In the genomic region with DNA sequence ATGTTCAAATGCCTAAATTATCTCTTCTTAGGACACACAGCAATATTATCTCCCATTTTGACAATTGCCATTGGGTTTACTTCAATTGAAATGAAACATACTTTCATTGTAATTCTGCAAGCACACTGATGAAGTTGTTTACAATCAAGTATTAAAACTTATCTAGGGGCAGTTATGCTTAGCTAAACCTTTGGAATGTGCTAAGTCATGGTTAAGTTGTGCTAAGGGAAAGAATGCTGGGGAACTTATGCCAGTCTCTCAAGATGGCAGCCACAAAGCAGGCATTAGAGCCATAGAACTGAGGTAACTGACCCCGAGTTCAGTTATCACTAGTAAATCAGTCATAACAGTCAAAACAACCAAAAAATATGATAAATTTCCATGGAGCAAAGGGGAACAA, we compare ENCODE assay signal across 18 cellular contexts. TPM values are rescaled to one million over a fixed set of nuclear protein-coding genes. Genes with fewer than 3 reads are reported as not detected.
DNase-seq lines count a peak whose midpoint lies in the region; ATAC-seq, FAIRE-seq and TF ChIP-seq lines count a peak whose summit lies in the region.
"Had no signal": no experiment of that assay in that cellular context is flagged by ENCODE, and none has a peak within 500 bp of the region (broad histone marks: within the 10 kb centered on the region; RNA-seq: fewer than 3 reads in every experiment).

No MANE protein-coding gene starts in this region.

- 0% methylated on average over 1 of the region's 1 CpG for WGBS in K562 (ENCODE audit: insufficient coverage, low coverage, missing lambda C conversion rate)
- WGBS in small intestine, 3 donors = 25 to 74% (median 32%) methylated on average over 1 of the region's 1 CpG

- H3K27ac ChIP-seq in K562 (ENCODE audit: extremely low read depth, low read depth, low read length) (no peak overlapping the region), small intestine (ENCODE audit: low read depth in 1 of 2, low read length in 1 of 2) (peak overlapping the region in 1 of 2 donors; percentile 41), caudate nucleus (ENCODE audit: low read depth, low read length) (no peak overlapping the region)

- no peaks in the 10 kb centered on the region for H4K20me1 ChIP-seq in K562 (replicated peaks; ENCODE audit: control insufficient read depth, insufficient read depth, low read length)

- H3K36me3 ChIP-seq in K562 (ENCODE audit: control insufficient read depth, insufficient read depth, low read length) = no peaks in the 10 kb centered on the region
- H3K36me3 ChIP-seq in small intestine (ENCODE audit: control insufficient read depth in 2 of 2, insufficient read depth in 2 of 2, low read length in 2 of 2) = no peaks in the 10 kb centered on the region
- H3K36me3 ChIP-seq: HAP-1 had no signal

- H3K9me1 ChIP-seq in K562 (ENCODE audit: control insufficient read depth, insufficient read depth, low read length) = no peaks in the 10 kb centered on the region

- H2AFZ ChIP-seq in K562 (ENCODE audit: low read depth, low read length) = no peak overlapping the region

- TF ChIP-seq POLR2A in K562 (conservative IDR thresholded peaks at IDR 0.05) = no peak

- H3K4me1 ChIP-seq in K562 (replicated peaks in 1 of 2; ENCODE audit: control insufficient read depth in 2 of 2, insufficient read depth in 2 of 2, low read length in 2 of 2) (no peaks in the 10 kb centered on the region), small intestine (ENCODE audit: control insufficient read depth in 2 of 2, insufficient read depth in 1 of 2, low read depth in 1 of 2, low read length in 1 of 2) (peaks cover 4 to 7% of the 10 kb centered on the region in 2 donors)
- H3K4me1 ChIP-seq: HAP-1 had no signal

- DNase-seq in H4 (ENCODE audit: low spot score) (peak; percentile 34), K562 (ENCODE audit: extremely low read depth in 1 of 4, low spot score in 3 of 4) (no peak), iris pigment epithelial cell (ENCODE audit: low read depth) (peak; percentile 76), small intestine (peak; percentile 79), caudate nucleus (lab: John Stamatoyannopoulos, UW) (no peak), left cardiac atrium (no peak), cerebellar nuclear complex (lab: John Stamatoyannopoulos, UW) (no peak)
- DNase-seq: activated CD4-positive, CD25-positive, alpha-beta regulatory T cell treated with anti-CD3 and anti-CD28 coated beads, Interleukin-2, amount 50 U/mL, for 72 hours; activated CD8-positive, alpha-beta memory T cell treated with anti-CD3 and anti-CD28 coated beads, Interleukin-2, amount 10 ng/mL, durations not matched to agents 7 days and 5 days; activated effector memory CD4-positive, alpha-beta T cell treated with Interleukin-2 at 50 U/mL for 16 hours; anterior cingulate cortex; CD4-positive, alpha-beta T cell; KBM-7; NCI-H2171; nucleus accumbens; Right ventricle myocardium superior had no signal

- no peak for TF ChIP-seq CTCF in K562 (IDR thresholded peaks at IDR 0.05 in 2 of 3, conservative IDR thresholded peaks at IDR 0.05 in 1 of 3; ENCODE audit: insufficient read depth in 2 of 3, low read depth in 1 of 3, low read length in 3 of 3)

- in situ Hi-C loops in K562 (cut with MboI) = no loop called here

- TF ChIP-seq RAD21 in K562 (CRISPR knock-in tag; conservative IDR thresholded peaks at IDR 0.05 in 1 of 2, IDR thresholded peaks at IDR 0.05 in 1 of 2) = no peak

- no peak for ATAC-seq in K562
- no peak for ATAC-seq in left cardiac atrium
- ATAC-seq: activated CD8-positive, alpha-beta memory T cell treated with anti-CD3 and anti-CD28 coated beads, Interleukin-2, amount 10 ng/mL, durations not matched to agents 7 days and 5 days had no signal

- intact Hi-C loops in K562 (cut with micrococcal nuclease) (no loop called here), left cardiac atrium (cut with DNase I) (no loop called here)

- H3K79me2 ChIP-seq in K562 (ENCODE audit: control insufficient read depth, insufficient read depth, low read length) = no peaks in the 10 kb centered on the region

- H3K4me2 ChIP-seq in K562 (ENCODE audit: insufficient read depth, low read length) = no peak overlapping the region

- TF ChIP-seq EP300 in K562 (IDR thresholded peaks at IDR 0.05; ENCODE audit: low read length) = no peak

- H3K4me3 ChIP-seq in K562 (no peak overlapping the region), small intestine (ENCODE audit: low read depth in 1 of 2, low read length in 2 of 2) (no peak overlapping the region)
- H3K4me3 ChIP-seq: HAP-1 had no signal

- CTCF ChIA-PET in K562 (lab: Yijun Ruan, JAX; ENCODE audit: low intra/inter-chr PET ratio) = no interaction called here

- H3K27me3 ChIP-seq in K562 (ENCODE audit: control insufficient read depth in 2 of 2, insufficient read depth in 2 of 2, low read length in 2 of 2) (peaks cover 0 to 4% of the 10 kb centered on the region in 2 experiments; a peak in 1 of 5 replicates), small intestine (ENCODE audit: control insufficient read depth in 2 of 2, insufficient read depth in 2 of 2, low read length in 2 of 2) (no peaks in the 10 kb centered on the region)

- no peaks in the 10 kb centered on the region for H3K9me3 ChIP-seq in K562 (replicated peaks; ENCODE audit: control insufficient read depth, insufficient read depth, low read depth, low read length)
- H3K9me3 ChIP-seq in small intestine (ENCODE audit: control insufficient read depth, low read depth) = no peaks in the 10 kb centered on the region
- H3K9me3 ChIP-seq: HAP-1 had no signal

- FAIRE-seq in K562 (lab: Jason Lieb, UNC) = no peak
- no peak for FAIRE-seq in small intestine (lab: Jason Lieb, UNC)
- FAIRE-seq: GM12891 had no signal

- H3K9ac ChIP-seq in K562 (ENCODE audit: insufficient read depth in 1 of 2, low read depth in 2 of 2, low read length in 2 of 2) = no peak overlapping the region

- no TSS peak for BruUV-seq in K562 (replicated peaks; lab: Mats Ljungman, UMichigan)

- POLR2A ChIA-PET in K562 (lab: Yijun Ruan, JAX) = no interaction called here

TF ChIP-seq in K562, 482 proteins besides CTCF, POLR2A, EP300 and RAD21:
- TF ChIP-seq, protein P1, sequence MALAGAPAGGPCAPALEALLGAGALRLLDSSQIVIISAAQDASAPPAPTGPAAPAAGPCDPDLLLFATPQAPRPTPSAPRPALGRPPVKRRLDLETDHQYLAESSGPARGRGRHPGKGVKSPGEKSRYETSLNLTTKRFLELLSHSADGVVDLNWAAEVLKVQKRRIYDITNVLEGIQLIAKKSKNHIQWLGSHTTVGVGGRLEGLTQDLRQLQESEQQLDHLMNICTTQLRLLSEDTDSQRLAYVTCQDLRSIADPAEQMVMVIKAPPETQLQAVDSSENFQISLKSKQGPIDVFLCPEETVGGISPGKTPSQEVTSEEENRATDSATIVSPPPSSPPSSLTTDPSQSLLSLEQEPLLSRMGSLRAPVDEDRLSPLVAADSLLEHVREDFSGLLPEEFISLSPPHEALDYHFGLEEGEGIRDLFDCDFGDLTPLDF (CRISPR knock-in tag; IDR thresholded peaks at IDR 0.05) = no peak
- TF ChIP-seq SMARCA5 (IDR thresholded peaks at IDR 0.05) (no peak), TAF15 (IDR thresholded peaks at IDR 0.05; ENCODE audit: low read depth, low read length) (no peak), KLF1 (tag; IDR thresholded peaks at IDR 0.05) (no peak), CBFA2T3 (IDR thresholded peaks at IDR 0.05) (no peak), ZNF316 (IDR thresholded peaks at IDR 0.05) (peak; percentile 40; the same call in 1 of the 2 replicates), MAFG (tag; conservative IDR thresholded peaks at IDR 0.05) (peak; percentile 68), TCFL5 (CRISPR knock-in tag; conservative IDR thresholded peaks at IDR 0.05) (no peak), NFE2 (IDR thresholded peaks at IDR 0.05; ENCODE audit: low read depth) (0 out of 2 replicates have a peak, but pooled peaks have one; percentile 33), C11orf30 (IDR thresholded peaks at IDR 0.05; ENCODE audit: low read depth) (0 out of 2 replicates have a peak, but pooled peaks have one; percentile 35)
- TF ChIP-seq, protein P2, sequence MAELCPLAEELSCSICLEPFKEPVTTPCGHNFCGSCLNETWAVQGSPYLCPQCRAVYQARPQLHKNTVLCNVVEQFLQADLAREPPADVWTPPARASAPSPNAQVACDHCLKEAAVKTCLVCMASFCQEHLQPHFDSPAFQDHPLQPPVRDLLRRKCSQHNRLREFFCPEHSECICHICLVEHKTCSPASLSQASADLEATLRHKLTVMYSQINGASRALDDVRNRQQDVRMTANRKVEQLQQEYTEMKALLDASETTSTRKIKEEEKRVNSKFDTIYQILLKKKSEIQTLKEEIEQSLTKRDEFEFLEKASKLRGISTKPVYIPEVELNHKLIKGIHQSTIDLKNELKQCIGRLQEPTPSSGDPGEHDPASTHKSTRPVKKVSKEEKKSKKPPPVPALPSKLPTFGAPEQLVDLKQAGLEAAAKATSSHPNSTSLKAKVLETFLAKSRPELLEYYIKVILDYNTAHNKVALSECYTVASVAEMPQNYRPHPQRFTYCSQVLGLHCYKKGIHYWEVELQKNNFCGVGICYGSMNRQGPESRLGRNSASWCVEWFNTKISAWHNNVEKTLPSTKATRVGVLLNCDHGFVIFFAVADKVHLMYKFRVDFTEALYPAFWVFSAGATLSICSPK (IDR thresholded peaks at IDR 0.05; ENCODE audit: borderline replicate concordance) = no peak

RNA-seq across cellular contexts. Expression of a gene that starts 59.1 kb away (rescaled TPM):
- 0.08 and 0.15 TPM in 2 replicates for total RNA-seq in H4 (2014; rRNA removed; shearing (Covaris generic))
- not detected in 2 replicates for total RNA-seq in K562 (2011; cell fraction: chromatin; rRNA removed; ENCODE audit: low replicate concordance)
- total RNA-seq in K562 (2011; cell fraction: nucleolus; rRNA removed) = not detected in 2 replicates
- not detected in 2 replicates for total RNA-seq in K562 (2011; cell fraction: nucleoplasm; rRNA removed)
- total RNA-seq in K562 (2014; rRNA removed) (not detected in 2 replicates), K562 (2014; rRNA removed; fragmentation: Illumina TruSeq; extraction: Trizol) (not detected in 2 replicates), K562 (2015; rRNA removed; fragmentation: Illumina TruSeq; extraction: Trizol) (not detected in 2 replicates), K562 (2021) (0.13 and 0.25 TPM in 2 replicates), left cardiac atrium (10 to 100 TPM in 1 of 2 donors, 1 to 10 TPM in 1; 9.5 to 13.5 TPM)
- polyA plus RNA-seq in K562 (2011; rRNA removed) (0.01 TPM in 1 of 2 replicates, not detected in the other), K562 (2014; fragmentation: Illumina TruSeq; extraction: Trizol) (not detected in 2 replicates), K562 (2014; fragmentation: Nextera tagmentation; extraction: Ambion mirVana) (not detected), K562 (2014; rRNA removed) (not detected in 2 replicates), small intestine (10 to 100 TPM in 2 of 3 donors, 1 to 10 TPM in 1; 5.8 to 24.9 (median 11.8) TPM)
- polyA plus RNA-seq in K562 (2011; cell fraction: cytosol; rRNA removed) = not detected in 2 replicates
- not detected in 2 replicates for polyA plus RNA-seq in K562 (2011; cell fraction: nucleus; rRNA removed)
- polyA plus RNA-seq in K562 (2012) = 0.12 TPM in 1 of 2 replicates, not detected in the other
- not detected in 2 replicates for polyA minus RNA-seq in K562 (2011; rRNA and poly(A)+ RNA removed)
- polyA minus RNA-seq in K562 (2011; cell fraction: cytosol; rRNA and poly(A)+ RNA removed) = not detected in 2 replicates
- not detected in 2 replicates for polyA minus RNA-seq in K562 (2011; cell fraction: nucleus; rRNA and poly(A)+ RNA removed)

Comparison
In these comparisons a context has a peak if more than half of its experiments do, and no peak if none do; other contexts are left out.
1. DNase-seq: peak in H4 (single experiment), iris pigment epithelial cell (single experiment) and small intestine (single experiment); none in K562 (0 of 4), caudate nucleus (0 of 61), left cardiac atrium (single experiment) and cerebellar nuclear complex (0 of 2).